ENCODE assay signal across 1 cellular context in the genomic region with DNA sequence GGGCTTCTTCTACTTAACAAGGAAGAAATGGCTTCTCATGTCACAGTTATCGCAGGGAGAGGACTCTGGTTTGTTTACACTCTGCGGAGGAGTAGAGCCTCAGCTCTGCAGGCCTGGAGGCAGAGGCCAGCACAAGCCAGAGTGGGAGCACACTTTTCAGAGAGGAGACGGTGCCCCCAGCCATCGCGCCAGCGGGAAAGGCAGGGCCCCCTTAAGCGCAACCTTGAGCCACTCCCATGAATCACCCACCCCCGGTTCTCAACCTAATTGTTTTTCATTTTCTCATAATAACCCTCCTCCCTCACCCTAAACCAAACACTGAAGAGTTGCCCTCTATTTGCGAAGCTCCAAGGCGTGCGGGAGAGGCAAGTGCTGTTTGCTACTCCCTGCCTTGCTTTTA.
TF ChIP-seq lines count a peak whose summit lies in the region.

No MANE protein-coding gene starts in this region.

TF ChIP-seq in GM23338, 12 proteins besides CTCF, POLR2A, EP300 and RAD21 (continued from another document):
- TF ChIP-seq, protein P1, sequence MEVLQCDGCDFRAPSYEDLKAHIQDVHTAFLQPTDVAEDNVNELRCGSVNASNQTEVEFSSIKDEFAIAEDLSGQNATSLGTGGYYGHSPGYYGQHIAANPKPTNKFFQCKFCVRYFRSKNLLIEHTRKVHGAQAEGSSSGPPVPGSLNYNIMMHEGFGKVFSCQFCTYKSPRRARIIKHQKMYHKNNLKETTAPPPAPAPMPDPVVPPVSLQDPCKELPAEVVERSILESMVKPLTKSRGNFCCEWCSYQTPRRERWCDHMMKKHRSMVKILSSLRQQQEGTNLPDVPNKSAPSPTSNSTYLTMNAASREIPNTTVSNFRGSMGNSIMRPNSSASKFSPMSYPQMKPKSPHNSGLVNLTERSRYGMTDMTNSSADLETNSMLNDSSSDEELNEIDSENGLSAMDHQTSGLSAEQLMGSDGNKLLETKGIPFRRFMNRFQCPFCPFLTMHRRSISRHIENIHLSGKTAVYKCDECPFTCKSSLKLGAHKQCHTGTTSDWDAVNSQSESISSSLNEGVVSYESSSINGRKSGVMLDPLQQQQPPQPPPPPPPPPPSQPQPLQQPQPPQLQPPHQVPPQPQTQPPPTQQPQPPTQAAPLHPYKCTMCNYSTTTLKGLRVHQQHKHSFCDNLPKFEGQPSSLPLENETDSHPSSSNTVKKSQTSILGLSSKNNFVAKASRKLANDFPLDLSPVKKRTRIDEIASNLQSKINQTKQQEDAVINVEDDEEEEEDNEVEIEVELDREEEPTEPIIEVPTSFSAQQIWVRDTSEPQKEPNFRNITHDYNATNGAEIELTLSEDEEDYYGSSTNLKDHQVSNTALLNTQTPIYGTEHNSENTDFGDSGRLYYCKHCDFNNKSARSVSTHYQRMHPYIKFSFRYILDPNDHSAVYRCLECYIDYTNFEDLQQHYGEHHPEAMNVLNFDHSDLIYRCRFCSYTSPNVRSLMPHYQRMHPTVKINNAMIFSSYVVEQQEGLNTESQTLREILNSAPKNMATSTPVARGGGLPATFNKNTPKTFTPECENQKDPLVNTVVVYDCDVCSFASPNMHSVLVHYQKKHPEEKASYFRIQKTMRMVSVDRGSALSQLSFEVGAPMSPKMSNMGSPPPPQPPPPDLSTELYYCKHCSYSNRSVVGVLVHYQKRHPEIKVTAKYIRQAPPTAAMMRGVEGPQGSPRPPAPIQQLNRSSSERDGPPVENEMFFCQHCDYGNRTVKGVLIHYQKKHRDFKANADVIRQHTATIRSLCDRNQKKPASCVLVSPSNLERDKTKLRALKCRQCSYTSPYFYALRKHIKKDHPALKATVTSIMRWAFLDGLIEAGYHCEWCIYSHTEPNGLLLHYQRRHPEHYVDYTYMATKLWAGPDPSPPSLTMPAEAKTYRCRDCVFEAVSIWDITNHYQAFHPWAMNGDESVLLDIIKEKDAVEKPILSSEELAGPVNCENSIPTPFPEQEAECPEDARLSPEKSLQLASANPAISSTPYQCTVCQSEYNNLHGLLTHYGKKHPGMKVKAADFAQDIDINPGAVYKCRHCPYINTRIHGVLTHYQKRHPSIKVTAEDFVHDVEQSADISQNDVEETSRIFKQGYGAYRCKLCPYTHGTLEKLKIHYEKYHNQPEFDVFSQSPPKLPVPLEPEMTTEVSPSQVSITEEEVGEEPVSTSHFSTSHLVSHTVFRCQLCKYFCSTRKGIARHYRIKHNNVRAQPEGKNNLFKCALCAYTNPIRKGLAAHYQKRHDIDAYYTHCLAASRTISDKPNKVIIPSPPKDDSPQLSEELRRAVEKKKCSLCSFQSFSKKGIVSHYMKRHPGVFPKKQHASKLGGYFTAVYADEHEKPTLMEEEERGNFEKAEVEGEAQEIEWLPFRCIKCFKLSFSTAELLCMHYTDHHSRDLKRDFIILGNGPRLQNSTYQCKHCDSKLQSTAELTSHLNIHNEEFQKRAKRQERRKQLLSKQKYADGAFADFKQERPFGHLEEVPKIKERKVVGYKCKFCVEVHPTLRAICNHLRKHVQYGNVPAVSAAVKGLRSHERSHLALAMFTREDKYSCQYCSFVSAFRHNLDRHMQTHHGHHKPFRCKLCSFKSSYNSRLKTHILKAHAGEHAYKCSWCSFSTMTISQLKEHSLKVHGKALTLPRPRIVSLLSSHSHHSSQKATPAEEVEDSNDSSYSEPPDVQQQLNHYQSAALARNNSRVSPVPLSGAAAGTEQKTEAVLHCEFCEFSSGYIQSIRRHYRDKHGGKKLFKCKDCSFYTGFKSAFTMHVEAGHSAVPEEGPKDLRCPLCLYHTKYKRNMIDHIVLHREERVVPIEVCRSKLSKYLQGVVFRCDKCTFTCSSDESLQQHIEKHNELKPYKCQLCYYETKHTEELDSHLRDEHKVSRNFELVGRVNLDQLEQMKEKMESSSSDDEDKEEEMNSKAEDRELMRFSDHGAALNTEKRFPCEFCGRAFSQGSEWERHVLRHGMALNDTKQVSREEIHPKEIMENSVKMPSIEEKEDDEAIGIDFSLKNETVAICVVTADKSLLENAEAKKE (CRISPR knock-in tag; IDR thresholded peaks at IDR 0.05) = no peak
- no peak for TF ChIP-seq EZH2 (IDR thresholded peaks at IDR 0.05; ENCODE audit: low read depth, unreplicated experiment)
- TF ChIP-seq, protein P2, sequence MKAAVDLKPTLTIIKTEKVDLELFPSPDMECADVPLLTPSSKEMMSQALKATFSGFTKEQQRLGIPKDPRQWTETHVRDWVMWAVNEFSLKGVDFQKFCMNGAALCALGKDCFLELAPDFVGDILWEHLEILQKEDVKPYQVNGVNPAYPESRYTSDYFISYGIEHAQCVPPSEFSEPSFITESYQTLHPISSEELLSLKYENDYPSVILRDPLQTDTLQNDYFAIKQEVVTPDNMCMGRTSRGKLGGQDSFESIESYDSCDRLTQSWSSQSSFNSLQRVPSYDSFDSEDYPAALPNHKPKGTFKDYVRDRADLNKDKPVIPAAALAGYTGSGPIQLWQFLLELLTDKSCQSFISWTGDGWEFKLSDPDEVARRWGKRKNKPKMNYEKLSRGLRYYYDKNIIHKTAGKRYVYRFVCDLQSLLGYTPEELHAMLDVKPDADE (IDR thresholded peaks at IDR 0.05) = no peak
- no peak for TF ChIP-seq ZNF331 (CRISPR knock-in tag; IDR thresholded peaks at IDR 0.05; ENCODE audit: low read depth)
- TF ChIP-seq JUNB (IDR thresholded peaks at IDR 0.05; ENCODE audit: unreplicated experiment) = no peak
